21 cellular contexts compared by ENCODE assay signal in genomic region chr11:61413496-61413895, GRCh38. TPM values are rescaled to one million over a fixed set of nuclear protein-coding genes. Genes with fewer than 3 reads are reported as not detected.
A peak's percentile ranks its signal among the peaks of the same experiment; 100 is the strongest.
DNase-seq lines count a peak whose midpoint lies in the region; TF ChIP-seq lines count a peak whose summit lies in the region.
"Had no signal": no experiment of that assay in that cellular context is flagged by ENCODE, and none has a peak within 500 bp of the region (broad histone marks: within the 10 kb centered on the region; RNA-seq: fewer than 3 reads in every experiment).

No MANE protein-coding gene starts in this region.

- H3K36me3 ChIP-seq in Caco-2 (ENCODE audit: control insufficient read depth, insufficient read depth, low read length): peaks cover 4% of the 10 kb centered on the region; the same call in 1 of the 2 replicates
- H3K36me3 ChIP-seq in neutrophil: peaks cover 80% of the 10 kb centered on the region

- no peaks in the 10 kb centered on the region for H3K27me3 Mint-ChIP-seq in Caco-2 (ENCODE audit: insufficient read depth, unreplicated experiment)
- H3K27me3 Mint-ChIP-seq: activated naive CD4-positive, alpha-beta T cell treated with anti-CD3 and anti-CD28 coated beads, Interleukin-2, amount 10 ng/mL, durations not matched to agents 7 days and 5 days; progenitor cell of endocrine pancreas had no signal

- H3K4me3 Mint-ChIP-seq in Caco-2 (ENCODE audit: unreplicated experiment): no peak overlapping the region
- H3K4me3 Mint-ChIP-seq: activated naive CD4-positive, alpha-beta T cell treated with anti-CD3 and anti-CD28 coated beads, Interleukin-2, amount 10 ng/mL, durations not matched to agents 7 days and 5 days; H9; nephron; T-helper 1 cell treated with Interleukin-12 subunit alpha and Interleukin-12 subunit beta and Interleukin-4 antibody, amounts not matched to agents 30 μg/mL and 1 μg/mL, for 36 hours had no signal

- H3K4me3 ChIP-seq in Caco-2 (ENCODE audit: low read depth, low read length) (no peak overlapping the region), neutrophil (ENCODE audit: low read depth in 1 of 2, low read length in 1 of 2) (no peak overlapping the region)
- H3K4me3 ChIP-seq: breast epithelium, esophagus squamous epithelium, hepatocyte, smooth muscle cell, transverse colon had no signal

- intact Hi-C loops in Caco-2 (cut with micrococcal nuclease; ENCODE audit: unreplicated experiment): no loop called here

- no peaks in the 10 kb centered on the region for H3K9me3 Mint-ChIP-seq in Caco-2 (ENCODE audit: unreplicated experiment)
- H3K9me3 Mint-ChIP-seq: activated naive CD4-positive, alpha-beta T cell treated with anti-CD3 and anti-CD28 coated beads, Interleukin-2, amount 10 ng/mL, durations not matched to agents 7 days and 5 days; H9; nephron; T-helper 1 cell treated with Interleukin-12 subunit alpha and Interleukin-12 subunit beta and Interleukin-4 antibody, amounts not matched to agents 30 μg/mL and 1 μg/mL, for 36 hours had no signal

- POLR2A ChIA-PET in Caco-2 (lab: Charles Lee): no interaction called here

- CTCF ChIA-PET in Caco-2 (lab: Charles Lee): interaction anchor here (0.9 kb wide), 1 partner anchor 22 kb away, joined by 3 read pairs; no protein-coding TSS in a partner anchor

- no peaks in the 10 kb centered on the region for H3K4me1 Mint-ChIP-seq in Caco-2 (ENCODE audit: low read depth, unreplicated experiment)
- H3K4me1 Mint-ChIP-seq: H9, nephron had no signal

- TF ChIP-seq CTCF in Caco-2 (IDR thresholded peaks at IDR 0.05; ENCODE audit: insufficient read depth in 1 of 2, low read depth in 1 of 2, low read length in 1 of 2, severe bottlenecking in 1 of 2, unreplicated experiment in 1 of 2) (no peak), neutrophil (IDR thresholded peaks at IDR 0.05) (no peak)

- H3K9me3 ChIP-seq in Caco-2 (no peaks in the 10 kb centered on the region), neutrophil (no peaks in the 10 kb centered on the region)
- H3K9me3 ChIP-seq: breast epithelium, esophagus squamous epithelium, transverse colon had no signal

- H3K27ac Mint-ChIP-seq in Caco-2 (ENCODE audit: unreplicated experiment): peak overlapping the region; percentile 11
- H3K27ac Mint-ChIP-seq: nephron, progenitor cell of endocrine pancreas had no signal

- no peaks in the 10 kb centered on the region for H3K4me1 ChIP-seq in Caco-2
- H3K4me1 ChIP-seq in neutrophil (ENCODE audit: control insufficient read depth in 1 of 2, insufficient read depth in 1 of 2, low read depth in 1 of 2, low read length in 1 of 2): peaks cover 36 to 40% of the 10 kb centered on the region in 2 experiments
- H3K4me1 ChIP-seq: breast epithelium had no signal

- no peak for DNase-seq in Caco-2
- DNase-seq in HT1080 (ENCODE audit: low read depth): peak; percentile 31
- DNase-seq in amniotic epithelial cell (ENCODE audit: low read depth): peak; percentile 83
- no peak for DNase-seq in H4 (ENCODE audit: low spot score)
- DNase-seq in DMS53 (lab: John Stamatoyannopoulos, UW): no peak
- no peak for DNase-seq in NCI-H1694 (lab: John Stamatoyannopoulos, UW)
- DNase-seq: activated naive CD4-positive, alpha-beta T cell treated with anti-CD3 and anti-CD28 coated beads, Interleukin-2, amount 10 ng/mL, durations not matched to agents 7 days and 5 days; esophagus squamous epithelium; H9; Karpas-422; kidney; mesendoderm; transverse colon had no signal

- BruUV-seq in Caco-2 (replicated peaks; lab: Mats Ljungman, UMichigan): no TSS peak

- H3K27ac ChIP-seq in neutrophil: peak overlapping the region; percentile 90
- H3K27ac ChIP-seq: breast epithelium, C4-2B, esophagus squamous epithelium, hepatocyte, transverse colon had no signal

- peaks cover 99% of the 10 kb centered on the region for H3K36me3 Mint-ChIP-seq in Caco-2 (ENCODE audit: insufficient read depth, unreplicated experiment)

- no peaks in the 10 kb centered on the region for H3K27me3 ChIP-seq in Caco-2 (replicated peaks; ENCODE audit: control insufficient read depth, insufficient read depth, low read length)
- no peaks in the 10 kb centered on the region for H3K27me3 ChIP-seq in neutrophil
- H3K27me3 ChIP-seq: breast epithelium, esophagus squamous epithelium, hepatocyte, transverse colon had no signal

RNA-seq across cellular contexts. Expression of gene CPSF7, which starts 16.3 kb away (rescaled TPM):
- 123 and 128 TPM in 2 replicates for total RNA-seq in Caco-2 (2022)
- 33.4 and 48.1 TPM in 2 replicates for total RNA-seq in HT1080 (2014; rRNA removed; shearing (Covaris generic))
- polyA plus RNA-seq in HT1080 (2015; cell fraction: cytosol; rRNA removed): 49.0 and 53.4 TPM in 2 replicates
- polyA plus RNA-seq in HT1080 (2015; cell fraction: nucleus; rRNA removed): 114 and 120 TPM in 2 replicates
- total RNA-seq in H4 (2014; rRNA removed; shearing (Covaris generic)): 21.0 and 31.8 TPM in 2 replicates

RNA-seq across cellular contexts. Expression of gene SDHAF2, which starts 16.4 kb away (rescaled TPM):
- total RNA-seq in Caco-2 (2022): 49.2 and 52.1 TPM in 2 replicates
- 82.5 and 85.3 TPM in 2 replicates for total RNA-seq in HT1080 (2014; rRNA removed; shearing (Covaris generic))
- 53.5 and 76.6 TPM in 2 replicates for polyA plus RNA-seq in HT1080 (2015; cell fraction: cytosol; rRNA removed)
- polyA plus RNA-seq in HT1080 (2015; cell fraction: nucleus; rRNA removed): 53.0 and 59.1 TPM in 2 replicates
- total RNA-seq in H4 (2014; rRNA removed; shearing (Covaris generic)): 56.5 and 67.8 TPM in 2 replicates

RNA-seq across cellular contexts. Expression of gene TMEM216, which starts 21.1 kb away (rescaled TPM):
- 27.1 and 27.5 TPM in 2 replicates for total RNA-seq in Caco-2 (2022)
- 20.0 and 23.8 TPM in 2 replicates for total RNA-seq in HT1080 (2014; rRNA removed; shearing (Covaris generic))
- polyA plus RNA-seq in HT1080 (2015; cell fraction: cytosol; rRNA removed): 17.0 and 20.7 TPM in 2 replicates
- polyA plus RNA-seq in HT1080 (2015; cell fraction: nucleus; rRNA removed): 5.3 and 6.5 TPM in 2 replicates
- 0.08 TPM in 1 of 2 replicates, not detected in the other for total RNA-seq in H4 (2014; rRNA removed; shearing (Covaris generic))

RNA-seq across cellular contexts. Expression of gene TMEM138, which starts 51.3 kb away (rescaled TPM):
- 46.3 and 48.3 TPM in 2 replicates for total RNA-seq in Caco-2 (2022)
- 52.5 and 64.2 TPM in 2 replicates for total RNA-seq in HT1080 (2014; rRNA removed; shearing (Covaris generic))
- 64.0 and 68.3 TPM in 2 replicates for polyA plus RNA-seq in HT1080 (2015; cell fraction: cytosol; rRNA removed)
- polyA plus RNA-seq in HT1080 (2015; cell fraction: nucleus; rRNA removed): 107 and 116 TPM in 2 replicates
- total RNA-seq in H4 (2014; rRNA removed; shearing (Covaris generic)): 48.5 and 62.5 TPM in 2 replicates

RNA-seq across cellular contexts. Expression of gene CYB561A3, which starts 51.8 kb away (rescaled TPM):
- total RNA-seq in Caco-2 (2022): 33.6 and 34.9 TPM in 2 replicates
- 49.6 and 68.1 TPM in 2 replicates for total RNA-seq in HT1080 (2014; rRNA removed; shearing (Covaris generic))
- polyA plus RNA-seq in HT1080 (2015; cell fraction: cytosol; rRNA removed): 48.9 and 58.9 TPM in 2 replicates
- 59.1 and 59.5 TPM in 2 replicates for polyA plus RNA-seq in HT1080 (2015; cell fraction: nucleus; rRNA removed)
- 29.0 and 41.8 TPM in 2 replicates for total RNA-seq in H4 (2014; rRNA removed; shearing (Covaris generic))

Comparison
In these comparisons a context has a peak if more than half of its experiments do, and no peak if none do; other contexts are left out.
1. DNase-seq: peak in HT1080 (single experiment) and amniotic epithelial cell (single experiment); none in Caco-2 (0 of 2), H4 (single experiment), DMS53 (single experiment) and NCI-H1694 (single experiment).
2. RNA of gene TMEM216, which starts 21.1 kb away (total RNA-seq): 27.1 to 27.5 TPM in Caco-2 and 20.0 to 23.8 TPM in HT1080; 0.08 TPM in H4; every median in the first group is over 10 times any median in the second.